1 cellular context compared by ENCODE assay signal in genomic region chr11:63839508-63840355, GRCh38.
TF ChIP-seq lines count a peak whose summit lies in the region.

No MANE protein-coding gene starts in this region.

TF ChIP-seq in HEK293, 187 proteins besides CTCF, POLR2A, EP300 and RAD21 (continued from another document and continues in another):
- TF ChIP-seq TSHZ1 (tag by site-specific recombination; IDR thresholded peaks at IDR 0.05; ENCODE audit: borderline replicate concordance): no peak
- no peak for TF ChIP-seq ZSCAN23 (tag by site-specific recombination; IDR thresholded peaks at IDR 0.05)
- no peak for TF ChIP-seq ZNF621 (tag by site-specific recombination; IDR thresholded peaks at IDR 0.05)
- no peak for TF ChIP-seq ZNF529 (tag by site-specific recombination; IDR thresholded peaks at IDR 0.05; ENCODE audit: insufficient replicate concordance)
- no peak for TF ChIP-seq ZNF112 (tag by site-specific recombination; IDR thresholded peaks at IDR 0.05)
- TF ChIP-seq ATF2 (tag by site-specific recombination; IDR thresholded peaks at IDR 0.05; ENCODE audit: low read depth): no peak
- TF ChIP-seq ZNF18 (tag by site-specific recombination; IDR thresholded peaks at IDR 0.05): no peak
- no peak for TF ChIP-seq ZNF704 (tag by site-specific recombination; IDR thresholded peaks at IDR 0.05)
- TF ChIP-seq ZFP69B (tag by site-specific recombination; IDR thresholded peaks at IDR 0.05): peak; percentile 89
- TF ChIP-seq ZNF776 (tag by site-specific recombination; IDR thresholded peaks at IDR 0.05; ENCODE audit: borderline replicate concordance): no peak
- no peak for TF ChIP-seq GLI2 (tag by site-specific recombination; IDR thresholded peaks at IDR 0.05; ENCODE audit: borderline replicate concordance, low read depth)
- peak; percentile 45 for TF ChIP-seq ZBTB26 (tag by site-specific recombination; optimal IDR thresholded peaks at IDR 0.05)
- TF ChIP-seq ZNF280C (tag by site-specific recombination; IDR thresholded peaks at IDR 0.05): no peak
- TF ChIP-seq ZBTB10 (tag by site-specific recombination; IDR thresholded peaks at IDR 0.05): 0 out of 2 replicates have a peak, but pooled peaks have one; percentile 43
- TF ChIP-seq ZNF692 (tag by site-specific recombination; IDR thresholded peaks at IDR 0.05): peak; percentile 93
- TF ChIP-seq ZSCAN4 (tag by site-specific recombination; IDR thresholded peaks at IDR 0.05): no peak
- TF ChIP-seq KLF17 (tag by site-specific recombination; IDR thresholded peaks at IDR 0.05): no peak
- no peak for TF ChIP-seq ZNF274 (IDR thresholded peaks at IDR 0.05; ENCODE audit: low read length)
- TF ChIP-seq ZNF274 (tag by site-specific recombination; IDR thresholded peaks at IDR 0.05; ENCODE audit: borderline replicate concordance): no peak
- no peak for TF ChIP-seq AEBP2 (tag by site-specific recombination; IDR thresholded peaks at IDR 0.05; ENCODE audit: borderline replicate concordance)
- TF ChIP-seq ZNF580 (tag by site-specific recombination; IDR thresholded peaks at IDR 0.05): no peak
- TF ChIP-seq ZIC2 (tag by site-specific recombination; IDR thresholded peaks at IDR 0.05): no peak
- TF ChIP-seq ZXDB (tag by site-specific recombination; IDR thresholded peaks at IDR 0.05): 0 out of 2 replicates have a peak, but pooled peaks have one; percentile 49
- TF ChIP-seq ZNF555 (tag by site-specific recombination; conservative IDR thresholded peaks at IDR 0.05): no peak
- no peak for TF ChIP-seq REPIN1 (tag by site-specific recombination; IDR thresholded peaks at IDR 0.05; ENCODE audit: low read depth)
- TF ChIP-seq ZNF341 (tag by site-specific recombination; IDR thresholded peaks at IDR 0.05; ENCODE audit: low read depth): peak; percentile 99
- TF ChIP-seq GLIS2 (tag by site-specific recombination; IDR thresholded peaks at IDR 0.05): peak; percentile 30; the same call in 1 of the 2 replicates
- TF ChIP-seq ZSCAN18 (tag by site-specific recombination; IDR thresholded peaks at IDR 0.05): no peak
- no peak for TF ChIP-seq ZNF114 (tag by site-specific recombination; IDR thresholded peaks at IDR 0.05)
- peak; percentile 79 for TF ChIP-seq ZBTB20 (tag by site-specific recombination; IDR thresholded peaks at IDR 0.05)
- no peak for TF ChIP-seq SCRT1 (tag by site-specific recombination; IDR thresholded peaks at IDR 0.05; ENCODE audit: borderline replicate concordance)
- TF ChIP-seq ZNF221 (tag by site-specific recombination; IDR thresholded peaks at IDR 0.05; ENCODE audit: borderline replicate concordance): no peak
- TF ChIP-seq ZNF768 (tag by site-specific recombination; IDR thresholded peaks at IDR 0.05): no peak
- no peak for TF ChIP-seq HOXA7 (CRISPR knock-in tag; IDR thresholded peaks at IDR 0.05; ENCODE audit: borderline replicate concordance)
- TF ChIP-seq ZNF121 (tag by site-specific recombination; IDR thresholded peaks at IDR 0.05): no peak
